Comparison of ENCODE assay signal across 13 cellular contexts in the genomic region with DNA sequence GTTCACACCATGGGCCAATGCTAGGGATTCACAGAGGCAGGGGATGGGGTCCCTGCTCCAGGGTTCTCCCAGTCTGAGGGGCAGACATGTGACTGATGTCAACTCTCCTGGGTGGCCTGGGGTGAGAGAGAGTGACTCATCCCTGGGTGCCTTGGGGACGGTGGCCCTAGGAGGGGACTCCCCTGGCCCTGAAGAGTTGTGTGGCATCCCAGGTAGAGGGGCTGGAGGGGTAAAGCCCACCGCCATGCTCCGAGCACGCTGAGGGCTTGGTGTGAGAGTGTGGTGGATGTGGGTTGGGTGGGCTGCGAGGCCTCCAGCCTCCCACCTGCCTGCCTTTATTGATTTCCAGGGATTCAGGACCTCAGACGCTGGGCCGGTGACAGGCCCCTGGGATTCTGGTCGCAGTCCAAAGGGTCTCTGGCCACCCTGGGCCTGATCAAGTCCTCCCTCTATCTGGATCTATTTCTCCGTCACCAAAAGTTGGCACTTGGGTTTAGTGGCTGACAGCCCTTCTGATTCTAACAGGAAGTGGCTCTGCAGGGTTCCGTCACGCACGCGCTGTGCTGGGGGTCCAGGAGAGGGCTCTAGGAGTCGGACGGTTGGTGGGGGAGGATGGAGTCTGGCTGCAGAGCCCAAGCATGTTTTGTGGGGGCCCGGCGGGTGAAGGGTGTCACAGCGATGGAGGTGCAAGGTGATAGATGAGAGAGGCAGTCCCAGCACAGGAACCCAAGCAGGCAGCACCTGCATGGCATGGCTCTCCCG. TPM values are rescaled to one million over a fixed set of nuclear protein-coding genes. Genes with fewer than 3 reads are reported as not detected.
DNase-seq lines count a peak whose midpoint lies in the region; ATAC-seq, FAIRE-seq and TF ChIP-seq lines count a peak whose summit lies in the region.
"Had no signal": no experiment of that assay in that cellular context is flagged by ENCODE, and none has a peak within 500 bp of the region (broad histone marks: within the 10 kb centered on the region; RNA-seq: fewer than 3 reads in every experiment).

No MANE protein-coding gene starts in this region.

- H3K4me3 ChIP-seq in DND-41 (ENCODE audit: low read depth in 1 of 2, low read length in 2 of 2), result no peak overlapping the region
- H3K4me3 ChIP-seq in GM12878, result no peak overlapping the region
- no peak overlapping the region for H3K4me3 ChIP-seq in osteoblast (ENCODE audit: insufficient read depth, low read length)
- H3K4me3 ChIP-seq in HepG2 (replicated peaks in 1 of 3; ENCODE audit: insufficient read depth in 1 of 3, low read depth in 2 of 3, low read length in 3 of 3), result no peak overlapping the region
- H3K4me3 ChIP-seq: left lung had no signal

- H3K4me1 ChIP-seq in DND-41 (ENCODE audit: insufficient read depth, low read length) (peaks cover 6% of the 10 kb centered on the region), GM12878 (ENCODE audit: control insufficient read depth, insufficient read depth, low read length) (no peaks in the 10 kb centered on the region), osteoblast (ENCODE audit: insufficient read depth, low read length) (peaks cover 38% of the 10 kb centered on the region), HepG2 (ENCODE audit: insufficient read depth, low read length) (peaks cover 13% of the 10 kb centered on the region)

- 17% methylated on average over 19 of the region's 19 CpGs for WGBS in GM12878 (ENCODE audit: insufficient coverage, insufficient replicate concordance, low lambda C conversion rate, missing lambda C conversion rate)
- 90% methylated on average over 8 of the region's 19 CpGs for WGBS in HepG2 (ENCODE audit: low lambda C conversion rate)

- no peak overlapping the region for H2AFZ ChIP-seq in DND-41 (ENCODE audit: low read depth, low read length)
- peak overlapping the region; percentile 29; the same call in 1 of the 2 replicates for H2AFZ ChIP-seq in GM12878 (ENCODE audit: control insufficient read depth, low read depth, low read length)
- no peak overlapping the region for H2AFZ ChIP-seq in osteoblast (ENCODE audit: low read length)
- H2AFZ ChIP-seq in HepG2 (ENCODE audit: low read length), result no peak overlapping the region

- TF ChIP-seq EP300 in GM12878 (IDR thresholded peaks at IDR 0.05; ENCODE audit: borderline replicate concordance in 1 of 2, control insufficient read depth in 1 of 2, low read depth in 2 of 2, low read length in 2 of 2), result no peak
- no peak for TF ChIP-seq EP300 in HepG2 (IDR thresholded peaks at IDR 0.05; ENCODE audit: low read depth in 2 of 2, low read length in 2 of 2)
- TF ChIP-seq EP300 in HepG2 (CRISPR knock-in tag; IDR thresholded peaks at IDR 0.05; ENCODE audit: borderline replicate concordance), result no peak

- SMC1A ChIA-PET in GM12878 (lab: Charles Lee; ENCODE audit: uncharacterized antibody, unreplicated experiment), result interaction anchor here (2.3 kb wide), 1 partner anchor 11 kb away, joined by 13 read pairs; no protein-coding TSS in a partner anchor

- RAD21 ChIA-PET in GM12878 (lab: Charles Lee; ENCODE audit: unreplicated experiment), result no interaction called here

- H3K36me3 ChIP-seq in DND-41 (ENCODE audit: insufficient read depth, low read length), result no peaks in the 10 kb centered on the region
- H3K36me3 ChIP-seq in GM12878 (ENCODE audit: control insufficient read depth in 2 of 2, insufficient read depth in 2 of 2, low read length in 1 of 2), result no peaks in the 10 kb centered on the region
- no peaks in the 10 kb centered on the region for H3K36me3 ChIP-seq in osteoblast (ENCODE audit: insufficient read depth, low read length)
- no peaks in the 10 kb centered on the region for H3K36me3 ChIP-seq in HepG2 (replicated peaks in 1 of 2; ENCODE audit: control insufficient read depth in 1 of 2, insufficient read depth in 2 of 2, low read length in 2 of 2)
- H3K36me3 ChIP-seq: left lung had no signal

- H3K4me1 Mint-ChIP-seq in endothelial cell (ENCODE audit: unreplicated experiment), result no peaks in the 10 kb centered on the region

- no peak for TF ChIP-seq RAD21 in GM12878 (IDR thresholded peaks at IDR 0.05; ENCODE audit: insufficient read depth, low read depth, low read length)
- TF ChIP-seq RAD21 in HepG2 (CRISPR knock-in tag; IDR thresholded peaks at IDR 0.05), result no peak

- DNase-seq in DND-41, result peak; percentile 35
- DNase-seq in MV-4-11 (lab: John Stamatoyannopoulos, UW), result peak; percentile 33
- no peak for DNase-seq in GM12878 (ENCODE audit: low read depth, low spot score)
- peak; percentile 84 for DNase-seq in osteoblast (ENCODE audit: insufficient read length, low spot score, missing footprints)
- no peak for DNase-seq in erythroblast (lab: John Stamatoyannopoulos, UW)
- no peak for DNase-seq in HepG2 (ENCODE audit: low spot score)
- DNase-seq in effector CD4-positive, alpha-beta T cell, result no peak
- DNase-seq in endothelial cell (ENCODE audit: low spot score), result no peak
- DNase-seq: activated CD4-positive, alpha-beta T cell treated with anti-CD3 and anti-CD28 coated beads for 36 hours; Caco-2; NCI-H2171 had no signal

- TF ChIP-seq POLR2A in GM12878 (IDR thresholded peaks at IDR 0.05; ENCODE audit: low read depth, low read length) (no peak), erythroblast (IDR thresholded peaks at IDR 0.05; ENCODE audit: low read length) (no peak), HepG2 (IDR thresholded peaks at IDR 0.05; ENCODE audit: insufficient read depth in 1 of 2, low read depth in 2 of 2, low read length in 2 of 2) (no peak)

- POLR2A ChIA-PET in GM12878 (lab: Charles Lee), result no interaction called here
- POLR2A ChIA-PET in HepG2 (lab: Yijun Ruan, JAX), result no interaction called here

- intact Hi-C loops in GM12878 (cut with micrococcal nuclease; ENCODE audit: unreplicated experiment), result no loop called here
- intact Hi-C loops in HepG2 (cut with micrococcal nuclease; ENCODE audit: unreplicated experiment), result no loop called here

- H3K27me3 Mint-ChIP-seq in endothelial cell (ENCODE audit: unreplicated experiment), result peaks cover 5% of the 10 kb centered on the region
- H3K27me3 Mint-ChIP-seq: activated CD4-positive, alpha-beta T cell treated with anti-CD3 and anti-CD28 coated beads for 36 hours had no signal

- no peaks in the 10 kb centered on the region for H3K9me3 ChIP-seq in DND-41 (ENCODE audit: insufficient read depth, low read length, severe bottlenecking)
- no peaks in the 10 kb centered on the region for H3K9me3 ChIP-seq in GM12878 (replicated peaks; ENCODE audit: control insufficient read depth, insufficient read depth, low read length)
- H3K9me3 ChIP-seq in osteoblast (ENCODE audit: low read depth, low read length), result no peaks in the 10 kb centered on the region
- no peaks in the 10 kb centered on the region for H3K9me3 ChIP-seq in HepG2 (ENCODE audit: low read length)
- H3K9me3 ChIP-seq: Caco-2 had no signal

- H3K79me2 ChIP-seq in DND-41 (ENCODE audit: insufficient read depth, low read length) (no peaks in the 10 kb centered on the region), GM12878 (ENCODE audit: control insufficient read depth, insufficient read depth, low read length) (no peaks in the 10 kb centered on the region), osteoblast (ENCODE audit: insufficient read depth, low read length) (peaks cover 26% of the 10 kb centered on the region), HepG2 (ENCODE audit: insufficient read depth, low read length) (no peaks in the 10 kb centered on the region)

- TF ChIP-seq CTCF in DND-41 (IDR thresholded peaks at IDR 0.05; ENCODE audit: borderline replicate concordance, extremely low read depth, low read length, poor library complexity, severe bottlenecking), result peak; percentile 11
- TF ChIP-seq CTCF in GM12878 (IDR thresholded peaks at IDR 0.05 in 2 of 3, conservative IDR thresholded peaks at IDR 0.05 in 1 of 3; ENCODE audit: control insufficient read depth in 2 of 3, extremely low read depth in 1 of 3, insufficient read depth in 1 of 3, low read depth in 3 of 3, low read length in 3 of 3), result no peak
- TF ChIP-seq CTCF in osteoblast (IDR thresholded peaks at IDR 0.05; ENCODE audit: extremely low read depth, low read depth, low read length), result no peak
- TF ChIP-seq CTCF in HepG2 (CRISPR knock-in tag; IDR thresholded peaks at IDR 0.05), result no peak
- TF ChIP-seq CTCF in endothelial cell (IDR thresholded peaks at IDR 0.05; ENCODE audit: unreplicated experiment), result no peak

- H3K4me2 ChIP-seq in DND-41 (ENCODE audit: insufficient read depth, low read length) (no peak overlapping the region), GM12878 (ENCODE audit: control insufficient read depth, insufficient read depth) (no peak overlapping the region), osteoblast (ENCODE audit: insufficient read depth, low read length) (no peak overlapping the region), HepG2 (ENCODE audit: low read depth, low read length) (no peak overlapping the region)

- CTCF ChIA-PET in GM12878 (lab: Yijun Ruan, JAX), result interaction anchor here (0.7 to 4.8 kb wide), 3 partner anchors 8 to 112 kb away, joined by 3 to 109 read pairs (median 5); no protein-coding TSS in a partner anchor
- CTCF ChIA-PET in HepG2 (lab: Yijun Ruan, JAX; ENCODE audit: low intra/inter-chr PET ratio, low total read pairs), result interaction anchor here (3.8 kb wide), 1 partner anchor 112 kb away, joined by 92 read pairs; no protein-coding TSS in a partner anchor

- H3K27ac ChIP-seq in DND-41 (ENCODE audit: low read length) (no peak overlapping the region), GM12878 (ENCODE audit: control insufficient read depth, insufficient read depth) (no peak overlapping the region), osteoblast (ENCODE audit: low read depth, low read length) (peak overlapping the region; percentile 82), HepG2 (ENCODE audit: extremely low read length, insufficient read depth, low read length) (no peak overlapping the region)
- H3K27ac ChIP-seq: left lung had no signal

- no peaks in the 10 kb centered on the region for H3K36me3 Mint-ChIP-seq in endothelial cell (ENCODE audit: low read depth, unreplicated experiment)

- H3K27ac Mint-ChIP-seq in endothelial cell (ENCODE audit: unreplicated experiment), result no peak overlapping the region
- H3K27ac Mint-ChIP-seq: activated CD4-positive, alpha-beta T cell treated with anti-CD3 and anti-CD28 coated beads for 36 hours had no signal

- H3K27me3 ChIP-seq in DND-41 (ENCODE audit: insufficient read depth, low read length, poor library complexity) (no peaks in the 10 kb centered on the region), GM12878 (replicated peaks in 1 of 2; ENCODE audit: control insufficient read depth in 2 of 2, insufficient read depth in 2 of 2, low read length in 1 of 2) (no peaks in the 10 kb centered on the region), osteoblast (ENCODE audit: insufficient read depth, low read length) (no peaks in the 10 kb centered on the region), HepG2 (ENCODE audit: control insufficient read depth in 1 of 2, insufficient read depth in 2 of 2, low read length in 2 of 2) (peaks cover 7 to 38% of the 10 kb centered on the region in 2 experiments; a peak in 3 of 5 replicates)
- H3K27me3 ChIP-seq: left lung had no signal

- ATAC-seq in DND-41 (ENCODE audit: insufficient read depth, low read depth) (no peak), GM12878 (no peak), HepG2 (no peak)
- ATAC-seq: activated CD4-positive, alpha-beta T cell treated with anti-CD3 and anti-CD28 coated beads for 36 hours; HCT116; left lung had no signal

- H4K20me1 ChIP-seq in DND-41 (ENCODE audit: insufficient read depth, low read length) (no peaks in the 10 kb centered on the region; the same call in 1 of the 2 replicates), GM12878 (ENCODE audit: control insufficient read depth, insufficient read depth) (no peaks in the 10 kb centered on the region), osteoblast (ENCODE audit: insufficient read depth, low read length) (no peaks in the 10 kb centered on the region), HepG2 (ENCODE audit: insufficient read depth, low read length) (no peaks in the 10 kb centered on the region)

- no TSS peak for BruUV-seq in GM12878 (replicated peaks; lab: Mats Ljungman, UMichigan)
- BruUV-seq in HepG2 (replicated peaks; lab: Mats Ljungman, UMichigan), result no TSS peak

- no peak overlapping the region for H3K4me3 Mint-ChIP-seq in endothelial cell (ENCODE audit: unreplicated experiment)
- H3K4me3 Mint-ChIP-seq: activated CD4-positive, alpha-beta T cell treated with anti-CD3 and anti-CD28 coated beads for 36 hours had no signal

- H3K9me3 Mint-ChIP-seq in endothelial cell (ENCODE audit: unreplicated experiment), result no peaks in the 10 kb centered on the region

- H3K9ac ChIP-seq in DND-41 (ENCODE audit: low read depth, low read length) (no peak overlapping the region), GM12878 (ENCODE audit: control insufficient read depth, insufficient read depth, low read length) (no peak overlapping the region), HepG2 (ENCODE audit: insufficient read depth, low read depth, low read length) (no peak overlapping the region)

- FAIRE-seq in GM12878 (lab: Jason Lieb, UNC) (no peak), HepG2 (lab: Jason Lieb, UNC) (no peak)

- in situ Hi-C loops in GM12878 (cut with MboI) (no loop called here), HepG2 (cut with HindIII; ENCODE audit: extremely low pct_ligation_motif_present, low pct_unique_long_range_greater_than_20kb) (no loop called here)

RNA-seq across cellular contexts. Expression of a gene that starts 27.3 kb away (rescaled TPM):
- not detected in 2 replicates for total RNA-seq in GM12878 (2013; cell fraction: nucleolus; rRNA removed)
- total RNA-seq in GM12878 (2014; rRNA removed), result under 0.01 TPM in 1 of 2 replicates, not detected in the other
- not detected in 2 replicates for total RNA-seq in GM12878 (2014; rRNA removed; fragmentation: Illumina TruSeq; extraction: Trizol)
- total RNA-seq in GM12878 (2021), result not detected in 2 replicates
- polyA plus RNA-seq in GM12878 (2011; ENCODE audit: low read depth), result 0.13 TPM
- not detected in 2 replicates for polyA plus RNA-seq in GM12878 (2011; rRNA removed)
- not detected in 2 replicates for polyA plus RNA-seq in GM12878 (2011; cell fraction: cytosol; rRNA removed)
- 0.06 TPM in 1 of 2 replicates, not detected in the other for polyA plus RNA-seq in GM12878 (2011; cell fraction: nucleus; rRNA removed)
- polyA plus RNA-seq in GM12878 (2012), result 0.55 and 0.89 TPM in 2 replicates
- polyA plus RNA-seq in GM12878 (2014; fragmentation: Illumina TruSeq; extraction: Trizol), result not detected in 2 replicates
- polyA plus RNA-seq in GM12878 (2014; fragmentation: Nextera tagmentation; extraction: Ambion mirVana), result not detected
- polyA plus RNA-seq in GM12878 (2014; rRNA removed), result 0.12 and 0.27 TPM in 2 replicates
- polyA plus RNA-seq in GM12878 (2016; fragmentation: Nextera tagmentation; extraction: Ambion mirVana), result not detected
- polyA minus RNA-seq in GM12878 (2011; rRNA and poly(A)+ RNA removed), result not detected in 2 replicates
- polyA minus RNA-seq in GM12878 (2011; cell fraction: cytosol; rRNA and poly(A)+ RNA removed), result not detected in 2 replicates
- not detected in 2 replicates for polyA minus RNA-seq in GM12878 (2011; cell fraction: nucleus; rRNA and poly(A)+ RNA removed)
- 0.59 TPM in 1 of 2 replicates, not detected in the other for total RNA-seq in osteoblast
- 0.09 and 0.24 TPM in 2 replicates for total RNA-seq in HepG2 (2016; rRNA removed; fragmentation: Illumina TruSeq; extraction: Trizol)
- total RNA-seq in HepG2 (2016; cell fraction: cytosol; rRNA removed; fragmentation: Illumina TruSeq; extraction: Trizol; ENCODE audit: low read depth), result 0.09 TPM in 1 of 2 replicates, not detected in the other
- total RNA-seq in HepG2 (2016; cell fraction: insoluble cytoplasmic fraction; rRNA removed; fragmentation: Illumina TruSeq; extraction: Trizol), result 0.06 and 0.33 TPM in 2 replicates
- 0.10 and 0.12 TPM in 2 replicates for total RNA-seq in HepG2 (2016; cell fraction: membrane; rRNA removed; fragmentation: Illumina TruSeq; extraction: Trizol)
- not detected in 2 replicates for total RNA-seq in HepG2 (2016; cell fraction: nucleus; rRNA removed; fragmentation: Illumina TruSeq; extraction: Trizol)
- 0.04 TPM in 1 of 2 replicates, not detected in the other for polyA plus RNA-seq in HepG2 (2011; rRNA removed)
- 0.08 and 0.17 TPM in 2 replicates for polyA plus RNA-seq in HepG2 (2011; cell fraction: cytosol; rRNA removed)
- polyA plus RNA-seq in HepG2 (2011; cell fraction: nucleus; rRNA removed), result 0.05 and 0.08 TPM in 2 replicates
- polyA plus RNA-seq in HepG2 (2012), result 0.08 TPM in 1 of 2 replicates, not detected in the other
- polyA plus RNA-seq in HepG2 (2016; cell fraction: cytosol; fragmentation: Illumina TruSeq; extraction: Trizol; ENCODE audit: low read depth), result 0.07 and 0.10 TPM in 2 replicates
- 0.27 and 0.40 TPM in 2 replicates for polyA plus RNA-seq in HepG2 (2016; cell fraction: insoluble cytoplasmic fraction; fragmentation: Illumina TruSeq; extraction: Trizol; ENCODE audit: low read depth)
- 0.12 and 0.22 TPM in 2 replicates for polyA plus RNA-seq in HepG2 (2016; cell fraction: membrane; fragmentation: Illumina TruSeq; extraction: Trizol; ENCODE audit: low read depth)
- 0.25 and 0.30 TPM in 2 replicates for polyA plus RNA-seq in HepG2 (2016; cell fraction: nucleus; fragmentation: Illumina TruSeq; extraction: Trizol; ENCODE audit: insufficient read depth, low read depth)
- polyA minus RNA-seq in HepG2 (2011; rRNA and poly(A)+ RNA removed; ENCODE audit: low replicate concordance), result 0.30 and 2.8 TPM in 2 replicates
- polyA minus RNA-seq in HepG2 (2011; cell fraction: cytosol; rRNA and poly(A)+ RNA removed), result 0.20 TPM in 1 of 2 replicates, not detected in the other
- not detected in 2 replicates for polyA minus RNA-seq in HepG2 (2011; cell fraction: nucleus; rRNA and poly(A)+ RNA removed)
- total RNA-seq in endothelial cell (ENCODE audit: unreplicated experiment), result not detected
- total RNA-seq: activated CD4-positive, alpha-beta T cell treated with anti-CD3 and anti-CD28 coated beads for 36 hours had no signal

Comparison
In these comparisons a context has a peak if more than half of its experiments do, and no peak if none do; other contexts are left out.
1. DNase-seq: peak in DND-41 (single experiment), MV-4-11 (single experiment) and osteoblast (single experiment); none in GM12878 (single experiment), erythroblast (0 of 2), HepG2 (single experiment), effector CD4-positive, alpha-beta T cell (single experiment) and endothelial cell (single experiment).